ENCODE assay signal across 2 cellular contexts in genomic region chr5:88140396-88140862, GRCh38.
TF ChIP-seq lines count a peak whose summit lies in the region.

No MANE protein-coding gene starts in this region.

TF ChIP-seq in IMR-90, 13 proteins besides CTCF, POLR2A, EP300 and RAD21 (continued from another document):
- TF ChIP-seq CEBPB (IDR thresholded peaks at IDR 0.05; ENCODE audit: low read depth, low read length) (no peak), MAZ (IDR thresholded peaks at IDR 0.05; ENCODE audit: borderline replicate concordance, low read depth, low read length) (no peak)

TF ChIP-seq in K562, 482 proteins besides CTCF, POLR2A, EP300 and RAD21 (continued from another document):
- no peak for TF ChIP-seq USF2 (CRISPR knock-in tag; IDR thresholded peaks at IDR 0.05)
- TF ChIP-seq ZNF436 (CRISPR knock-in tag; IDR thresholded peaks at IDR 0.05) = no peak
- TF ChIP-seq ZFP30 (CRISPR knock-in tag; IDR thresholded peaks at IDR 0.05; ENCODE audit: borderline replicate concordance) = no peak
